In genomic region chr12:117583677-117584076, GRCh38 we compare ENCODE assay signal across 1 cellular context.
TF ChIP-seq lines count a peak whose summit lies in the region.

No MANE protein-coding gene starts in this region.

TF ChIP-seq in GM23338, 12 proteins besides CTCF, POLR2A, EP300 and RAD21 (continued from another document):
- TF ChIP-seq, protein P1, sequence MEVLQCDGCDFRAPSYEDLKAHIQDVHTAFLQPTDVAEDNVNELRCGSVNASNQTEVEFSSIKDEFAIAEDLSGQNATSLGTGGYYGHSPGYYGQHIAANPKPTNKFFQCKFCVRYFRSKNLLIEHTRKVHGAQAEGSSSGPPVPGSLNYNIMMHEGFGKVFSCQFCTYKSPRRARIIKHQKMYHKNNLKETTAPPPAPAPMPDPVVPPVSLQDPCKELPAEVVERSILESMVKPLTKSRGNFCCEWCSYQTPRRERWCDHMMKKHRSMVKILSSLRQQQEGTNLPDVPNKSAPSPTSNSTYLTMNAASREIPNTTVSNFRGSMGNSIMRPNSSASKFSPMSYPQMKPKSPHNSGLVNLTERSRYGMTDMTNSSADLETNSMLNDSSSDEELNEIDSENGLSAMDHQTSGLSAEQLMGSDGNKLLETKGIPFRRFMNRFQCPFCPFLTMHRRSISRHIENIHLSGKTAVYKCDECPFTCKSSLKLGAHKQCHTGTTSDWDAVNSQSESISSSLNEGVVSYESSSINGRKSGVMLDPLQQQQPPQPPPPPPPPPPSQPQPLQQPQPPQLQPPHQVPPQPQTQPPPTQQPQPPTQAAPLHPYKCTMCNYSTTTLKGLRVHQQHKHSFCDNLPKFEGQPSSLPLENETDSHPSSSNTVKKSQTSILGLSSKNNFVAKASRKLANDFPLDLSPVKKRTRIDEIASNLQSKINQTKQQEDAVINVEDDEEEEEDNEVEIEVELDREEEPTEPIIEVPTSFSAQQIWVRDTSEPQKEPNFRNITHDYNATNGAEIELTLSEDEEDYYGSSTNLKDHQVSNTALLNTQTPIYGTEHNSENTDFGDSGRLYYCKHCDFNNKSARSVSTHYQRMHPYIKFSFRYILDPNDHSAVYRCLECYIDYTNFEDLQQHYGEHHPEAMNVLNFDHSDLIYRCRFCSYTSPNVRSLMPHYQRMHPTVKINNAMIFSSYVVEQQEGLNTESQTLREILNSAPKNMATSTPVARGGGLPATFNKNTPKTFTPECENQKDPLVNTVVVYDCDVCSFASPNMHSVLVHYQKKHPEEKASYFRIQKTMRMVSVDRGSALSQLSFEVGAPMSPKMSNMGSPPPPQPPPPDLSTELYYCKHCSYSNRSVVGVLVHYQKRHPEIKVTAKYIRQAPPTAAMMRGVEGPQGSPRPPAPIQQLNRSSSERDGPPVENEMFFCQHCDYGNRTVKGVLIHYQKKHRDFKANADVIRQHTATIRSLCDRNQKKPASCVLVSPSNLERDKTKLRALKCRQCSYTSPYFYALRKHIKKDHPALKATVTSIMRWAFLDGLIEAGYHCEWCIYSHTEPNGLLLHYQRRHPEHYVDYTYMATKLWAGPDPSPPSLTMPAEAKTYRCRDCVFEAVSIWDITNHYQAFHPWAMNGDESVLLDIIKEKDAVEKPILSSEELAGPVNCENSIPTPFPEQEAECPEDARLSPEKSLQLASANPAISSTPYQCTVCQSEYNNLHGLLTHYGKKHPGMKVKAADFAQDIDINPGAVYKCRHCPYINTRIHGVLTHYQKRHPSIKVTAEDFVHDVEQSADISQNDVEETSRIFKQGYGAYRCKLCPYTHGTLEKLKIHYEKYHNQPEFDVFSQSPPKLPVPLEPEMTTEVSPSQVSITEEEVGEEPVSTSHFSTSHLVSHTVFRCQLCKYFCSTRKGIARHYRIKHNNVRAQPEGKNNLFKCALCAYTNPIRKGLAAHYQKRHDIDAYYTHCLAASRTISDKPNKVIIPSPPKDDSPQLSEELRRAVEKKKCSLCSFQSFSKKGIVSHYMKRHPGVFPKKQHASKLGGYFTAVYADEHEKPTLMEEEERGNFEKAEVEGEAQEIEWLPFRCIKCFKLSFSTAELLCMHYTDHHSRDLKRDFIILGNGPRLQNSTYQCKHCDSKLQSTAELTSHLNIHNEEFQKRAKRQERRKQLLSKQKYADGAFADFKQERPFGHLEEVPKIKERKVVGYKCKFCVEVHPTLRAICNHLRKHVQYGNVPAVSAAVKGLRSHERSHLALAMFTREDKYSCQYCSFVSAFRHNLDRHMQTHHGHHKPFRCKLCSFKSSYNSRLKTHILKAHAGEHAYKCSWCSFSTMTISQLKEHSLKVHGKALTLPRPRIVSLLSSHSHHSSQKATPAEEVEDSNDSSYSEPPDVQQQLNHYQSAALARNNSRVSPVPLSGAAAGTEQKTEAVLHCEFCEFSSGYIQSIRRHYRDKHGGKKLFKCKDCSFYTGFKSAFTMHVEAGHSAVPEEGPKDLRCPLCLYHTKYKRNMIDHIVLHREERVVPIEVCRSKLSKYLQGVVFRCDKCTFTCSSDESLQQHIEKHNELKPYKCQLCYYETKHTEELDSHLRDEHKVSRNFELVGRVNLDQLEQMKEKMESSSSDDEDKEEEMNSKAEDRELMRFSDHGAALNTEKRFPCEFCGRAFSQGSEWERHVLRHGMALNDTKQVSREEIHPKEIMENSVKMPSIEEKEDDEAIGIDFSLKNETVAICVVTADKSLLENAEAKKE (CRISPR knock-in tag; IDR thresholded peaks at IDR 0.05), result no peak
- TF ChIP-seq STAT1 (IDR thresholded peaks at IDR 0.05; ENCODE audit: unreplicated experiment), result no peak
